In genomic region chr7:11332865-11333228, GRCh38 we compare ENCODE assay signal across 12 cellular contexts.
DNase-seq lines count a peak whose midpoint lies in the region; ATAC-seq lines count a peak whose summit lies in the region.
"Had no signal": no experiment of that assay in that cellular context is flagged by ENCODE, and none has a peak within 500 bp of the region (broad histone marks: within the 10 kb centered on the region; RNA-seq: fewer than 3 reads in every experiment).

No MANE protein-coding gene starts in this region.

- no peak for DNase-seq in activated CD4-positive, alpha-beta T cell treated with anti-CD3 and anti-CD28 coated beads for 48 hours
- no peak for DNase-seq in stimulated activated CD4-positive, alpha-beta T cell treated with anti-CD3 and anti-CD28 coated beads, Interleukin-4, amount 100 ng/mL, for 24 hours
- DNase-seq in NCI-H2196 (lab: John Stamatoyannopoulos, UW; ENCODE audit: unreplicated experiment) (no peak), HPDE6-E6E7 (ENCODE audit: extremely low spot score) (no peak)
- DNase-seq: activated T-cell treated with anti-CD3 and anti-CD28 coated beads, Interleukin-2, amount 50 U/mL, for 48 hours; body of pancreas; effector memory CD4-positive, alpha-beta T cell; NCI-H1930 had no signal

- ATAC-seq in GM18907 (IDR thresholded peaks at IDR 0.05; ENCODE audit: unreplicated experiment) (peak; percentile 69), GM21528 (IDR thresholded peaks at IDR 0.05; ENCODE audit: low FRiP score, unreplicated experiment) (peak; percentile 56), HG03039 (IDR thresholded peaks at IDR 0.05; ENCODE audit: unreplicated experiment) (peak; percentile 35), HG03571 (IDR thresholded peaks at IDR 0.05; ENCODE audit: unreplicated experiment) (peak; percentile 20)
- ATAC-seq: body of pancreas had no signal
